ENCODE assay signal across 7 cellular contexts in genomic region chr13:99322297-99323103, GRCh38. TPM values are rescaled to one million over a fixed set of nuclear protein-coding genes. Genes with fewer than 3 reads are reported as not detected.
A peak's percentile ranks its signal among the peaks of the same experiment; 100 is the strongest.
DNase-seq lines count a peak whose midpoint lies in the region; ATAC-seq, FAIRE-seq and TF ChIP-seq lines count a peak whose summit lies in the region.

No MANE protein-coding gene starts in this region.

- H3K4me1 ChIP-seq in GM12878 (ENCODE audit: control insufficient read depth, insufficient read depth, low read length), result peaks cover 53% of the 10 kb centered on the region

- DNase-seq in NOMO-1 treated with DMSO at 0.1 percent for 48 hours (lab: John Stamatoyannopoulos, UW; ENCODE audit: unreplicated experiment) (peak; percentile 92), GM12878 (ENCODE audit: low read depth, low spot score) (peak; percentile 85), posterior vena cava (ENCODE audit: low spot score) (no peak), NCI-H146 (lab: John Stamatoyannopoulos, UW) (no peak)
- DNase-seq in naive thymus-derived CD8-positive, alpha-beta T cell, result peak in 5 of 10 donors; percentile 17 to 42 (median 39)

- H3K79me2 ChIP-seq in GM12878 (ENCODE audit: control insufficient read depth, insufficient read depth, low read length), result peaks cover 6% of the 10 kb centered on the region

- peaks cover 11 to 62% (median 25%) of the 10 kb centered on the region in 3 donors for H3K36me3 Mint-ChIP-seq in naive thymus-derived CD8-positive, alpha-beta T cell

- CTCF ChIA-PET in GM12878 (lab: Yijun Ruan, JAX), result interaction anchor here (0.7 to 2.4 kb wide), 15 partner anchors 10 to 184 kb away, joined by 3 to 14 read pairs (median 4); no protein-coding TSS in a partner anchor

- RAD21 ChIA-PET in GM12878 (lab: Charles Lee; ENCODE audit: unreplicated experiment), result interaction anchor here (1.0 to 5.4 kb wide), 23 partner anchors 11 to 114 kb away, joined by 3 to 56 read pairs (median 6); partner anchors contain the start of gene GPR183

- peak overlapping the region; percentile 16 to 75 (median 54) for H3K4me3 Mint-ChIP-seq in naive thymus-derived CD8-positive, alpha-beta T cell

- H3K9me3 Mint-ChIP-seq in naive thymus-derived CD8-positive, alpha-beta T cell, result no peaks in the 10 kb centered on the region

- no peaks in the 10 kb centered on the region for H3K27me3 ChIP-seq in GM12878 (replicated peaks in 1 of 2; ENCODE audit: control insufficient read depth in 2 of 2, insufficient read depth in 2 of 2, low read length in 1 of 2)

- in situ Hi-C loops in GM12878 (cut with MboI), result no loop called here

- peak overlapping the region; percentile 85 for H3K27ac ChIP-seq in GM12878 (ENCODE audit: control insufficient read depth, insufficient read depth)

- ATAC-seq in GM18858 (IDR thresholded peaks at IDR 0.05; ENCODE audit: unreplicated experiment) (peak; percentile 94), HG02642 (IDR thresholded peaks at IDR 0.05; ENCODE audit: poor library complexity, unreplicated experiment) (peak; percentile 83), GM12878 (peak; percentile 92)
- peak; percentile 70 to 72 for ATAC-seq in naive thymus-derived CD8-positive, alpha-beta T cell

- H3K4me3 ChIP-seq in GM12878, result peak overlapping the region; percentile 49

- no peak for TF ChIP-seq CTCF in GM12878 (IDR thresholded peaks at IDR 0.05 in 2 of 3, conservative IDR thresholded peaks at IDR 0.05 in 1 of 3; ENCODE audit: control insufficient read depth in 2 of 3, extremely low read depth in 1 of 3, insufficient read depth in 1 of 3, low read depth in 3 of 3, low read length in 3 of 3)

- intact Hi-C loops in GM12878 (cut with micrococcal nuclease; ENCODE audit: unreplicated experiment) (loop anchor here (1.0 kb wide), 3 partner anchors 15 to 65 kb away; partner anchors contain the start of gene GPR183), posterior vena cava (cut with DNase I) (no loop called here)

- peak overlapping the region; percentile 1 for H2AFZ ChIP-seq in GM12878 (ENCODE audit: control insufficient read depth, low read depth, low read length)

- peak; percentile 94 for FAIRE-seq in GM12878 (lab: Jason Lieb, UNC)

- peak; percentile 21; the same call in 1 of the 2 replicates for TF ChIP-seq RAD21 in GM12878 (IDR thresholded peaks at IDR 0.05; ENCODE audit: insufficient read depth, low read depth, low read length)

- peak; percentile 55 to 84; a peak in 2 of 4 replicates for TF ChIP-seq EP300 in GM12878 (IDR thresholded peaks at IDR 0.05; ENCODE audit: borderline replicate concordance in 1 of 2, control insufficient read depth in 1 of 2, low read depth in 2 of 2, low read length in 2 of 2)

- peaks cover 31 to 73% (median 61%) of the 10 kb centered on the region in 4 donors for H3K4me1 Mint-ChIP-seq in naive thymus-derived CD8-positive, alpha-beta T cell

- TSS peak; percentile 36 for BruUV-seq in GM12878 (replicated peaks; lab: Mats Ljungman, UMichigan)

- no peaks in the 10 kb centered on the region for H3K27me3 Mint-ChIP-seq in naive thymus-derived CD8-positive, alpha-beta T cell

- no peak for TF ChIP-seq POLR2A in GM12878 (IDR thresholded peaks at IDR 0.05; ENCODE audit: low read depth, low read length)

- H3K36me3 ChIP-seq in GM12878 (ENCODE audit: control insufficient read depth in 2 of 2, insufficient read depth in 2 of 2, low read length in 1 of 2), result no peaks in the 10 kb centered on the region; a peak in 1 of 4 replicates

- peak overlapping the region; percentile 56 for H3K4me2 ChIP-seq in GM12878 (ENCODE audit: control insufficient read depth, insufficient read depth)

- H4K20me1 ChIP-seq in GM12878 (ENCODE audit: control insufficient read depth, insufficient read depth), result no peaks in the 10 kb centered on the region

- peak overlapping the region; percentile 59 for H3K9ac ChIP-seq in GM12878 (ENCODE audit: control insufficient read depth, insufficient read depth, low read length)

- H3K9me3 ChIP-seq in GM12878 (replicated peaks; ENCODE audit: control insufficient read depth, insufficient read depth, low read length), result no peaks in the 10 kb centered on the region

- SMC1A ChIA-PET in GM12878 (lab: Charles Lee; ENCODE audit: uncharacterized antibody, unreplicated experiment), result interaction anchor here (0.7 to 5.8 kb wide), 21 partner anchors 7 to 114 kb away, joined by 3 to 84 read pairs (median 8); partner anchors contain the start of gene GPR183

- 24% methylated on average over 10 of the region's 10 CpGs for WGBS in GM12878 (ENCODE audit: insufficient coverage, insufficient replicate concordance, low lambda C conversion rate, missing lambda C conversion rate)

- peak overlapping the region; percentile 83 to 96 (median 93) for H3K27ac Mint-ChIP-seq in naive thymus-derived CD8-positive, alpha-beta T cell

- POLR2A ChIA-PET in GM12878 (lab: Charles Lee), result interaction anchor here (0.9 to 4.7 kb wide), 11 partner anchors 8 to 54 kb away, joined by 3 to 29 read pairs (median 5); partner anchors contain the start of gene GPR183
- POLR2A ChIA-PET in naive thymus-derived CD8-positive, alpha-beta T cell (lab: Charles Lee), result interaction anchor here (0.6 to 2.2 kb wide), 8 partner anchors 8 to 122 kb away, joined by 3 to 9 read pairs (median 4); no protein-coding TSS in a partner anchor

TF ChIP-seq in GM12878, 131 proteins besides CTCF, POLR2A, EP300 and RAD21 (continues in another document):
- TF ChIP-seq, protein P1, sequence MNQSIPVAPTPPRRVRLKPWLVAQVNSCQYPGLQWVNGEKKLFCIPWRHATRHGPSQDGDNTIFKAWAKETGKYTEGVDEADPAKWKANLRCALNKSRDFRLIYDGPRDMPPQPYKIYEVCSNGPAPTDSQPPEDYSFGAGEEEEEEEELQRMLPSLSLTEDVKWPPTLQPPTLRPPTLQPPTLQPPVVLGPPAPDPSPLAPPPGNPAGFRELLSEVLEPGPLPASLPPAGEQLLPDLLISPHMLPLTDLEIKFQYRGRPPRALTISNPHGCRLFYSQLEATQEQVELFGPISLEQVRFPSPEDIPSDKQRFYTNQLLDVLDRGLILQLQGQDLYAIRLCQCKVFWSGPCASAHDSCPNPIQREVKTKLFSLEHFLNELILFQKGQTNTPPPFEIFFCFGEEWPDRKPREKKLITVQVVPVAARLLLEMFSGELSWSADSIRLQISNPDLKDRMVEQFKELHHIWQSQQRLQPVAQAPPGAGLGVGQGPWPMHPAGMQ (IDR thresholded peaks at IDR 0.05; ENCODE audit: borderline replicate concordance), result no peak
- TF ChIP-seq, protein P2, sequence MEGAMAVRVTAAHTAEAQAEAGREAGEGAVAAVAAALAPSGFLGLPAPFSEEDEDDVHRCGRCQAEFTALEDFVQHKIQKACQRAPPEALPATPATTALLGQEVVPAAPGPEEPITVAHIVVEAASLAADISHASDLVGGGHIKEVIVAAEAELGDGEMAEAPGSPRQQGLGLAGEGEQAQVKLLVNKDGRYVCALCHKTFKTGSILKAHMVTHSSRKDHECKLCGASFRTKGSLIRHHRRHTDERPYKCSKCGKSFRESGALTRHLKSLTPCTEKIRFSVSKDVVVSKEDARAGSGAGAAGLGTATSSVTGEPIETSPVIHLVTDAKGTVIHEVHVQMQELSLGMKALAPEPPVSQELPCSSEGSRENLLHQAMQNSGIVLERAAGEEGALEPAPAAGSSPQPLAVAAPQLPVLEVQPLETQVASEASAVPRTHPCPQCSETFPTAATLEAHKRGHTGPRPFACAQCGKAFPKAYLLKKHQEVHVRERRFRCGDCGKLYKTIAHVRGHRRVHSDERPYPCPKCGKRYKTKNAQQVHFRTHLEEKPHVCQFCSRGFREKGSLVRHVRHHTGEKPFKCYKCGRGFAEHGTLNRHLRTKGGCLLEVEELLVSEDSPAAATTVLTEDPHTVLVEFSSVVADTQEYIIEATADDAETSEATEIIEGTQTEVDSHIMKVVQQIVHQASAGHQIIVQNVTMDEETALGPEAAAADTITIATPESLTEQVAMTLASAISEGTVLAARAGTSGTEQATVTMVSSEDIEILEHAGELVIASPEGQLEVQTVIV (IDR thresholded peaks at IDR 0.05; ENCODE audit: borderline replicate concordance, partially characterized antibody), result no peak
- TF ChIP-seq SMARCA5 (IDR thresholded peaks at IDR 0.05), result peak; percentile 55; the same call in 1 of the 2 replicates
- no peak for TF ChIP-seq PAX8 (IDR thresholded peaks at IDR 0.05)
- peak; percentile 40 for TF ChIP-seq SP1 (IDR thresholded peaks at IDR 0.05; ENCODE audit: low read depth, low read length)
- 0 out of 2 replicates have a peak, but pooled peaks have one; percentile 34 for TF ChIP-seq TCF12 (IDR thresholded peaks at IDR 0.05; ENCODE audit: low read depth, low read length)
- no peak for TF ChIP-seq HDAC6 (IDR thresholded peaks at IDR 0.05; ENCODE audit: unreplicated experiment)
- TF ChIP-seq EED (IDR thresholded peaks at IDR 0.05; ENCODE audit: low read depth), result peak; percentile 92
- TF ChIP-seq JUNB (IDR thresholded peaks at IDR 0.05), result peak; percentile 100
- peak in 1 of 2 experiments; percentile 88; a peak in 1 of 4 replicates for TF ChIP-seq CEBPB (IDR thresholded peaks at IDR 0.05; ENCODE audit: borderline replicate concordance in 1 of 2, low read depth in 2 of 2, low read length in 2 of 2)

RNA-seq across cellular contexts. Expression of gene GPR183, which starts 15.3 kb away (rescaled TPM):
- 568 and 600 TPM in 2 replicates for total RNA-seq in GM12878 (2013; cell fraction: nucleolus; rRNA removed)
- total RNA-seq in GM12878 (2014; rRNA removed), result 200 and 238 TPM in 2 replicates
- total RNA-seq in GM12878 (2014; rRNA removed; fragmentation: Illumina TruSeq; extraction: Trizol), result 224 and 226 TPM in 2 replicates
- 138 TPM in 2 replicates for total RNA-seq in GM12878 (2021)
- 73.1 TPM for polyA plus RNA-seq in GM12878 (2011; ENCODE audit: low read depth)
- 275 and 360 TPM in 2 replicates for polyA plus RNA-seq in GM12878 (2011; rRNA removed)
- 142 and 158 TPM in 2 replicates for polyA plus RNA-seq in GM12878 (2011; cell fraction: cytosol; rRNA removed)
- 78.0 and 100 TPM in 2 replicates for polyA plus RNA-seq in GM12878 (2011; cell fraction: nucleus; rRNA removed)
- 60.7 and 150 TPM in 2 replicates for polyA plus RNA-seq in GM12878 (2012)
- 283 and 347 TPM in 2 replicates for polyA plus RNA-seq in GM12878 (2014; fragmentation: Illumina TruSeq; extraction: Trizol)
- polyA plus RNA-seq in GM12878 (2014; fragmentation: Nextera tagmentation; extraction: Ambion mirVana), result 100 to 1,000 TPM; 333 to 669 TPM
- 112 and 134 TPM in 2 replicates for polyA plus RNA-seq in GM12878 (2014; rRNA removed)
- polyA plus RNA-seq in GM12878 (2016; fragmentation: Nextera tagmentation; extraction: Ambion mirVana), result 100 to 1,000 TPM; 209 to 225 TPM
- polyA minus RNA-seq in GM12878 (2011; rRNA and poly(A)+ RNA removed), result 163 and 244 TPM in 2 replicates
- 51.7 and 55.7 TPM in 2 replicates for polyA minus RNA-seq in GM12878 (2011; cell fraction: cytosol; rRNA and poly(A)+ RNA removed)
- 52.0 and 53.2 TPM in 2 replicates for polyA minus RNA-seq in GM12878 (2011; cell fraction: nucleus; rRNA and poly(A)+ RNA removed)
- total RNA-seq in naive thymus-derived CD8-positive, alpha-beta T cell, result 10 to 100 TPM in 1 of 2 experiments, 1 to 10 TPM in 1; 8.4 to 10.4 TPM
- 10 to 100 TPM in 2 of 3 donors, 1 to 10 TPM in 1; 9.2 to 35.5 (median 13.1) TPM for polyA plus RNA-seq in naive thymus-derived CD8-positive, alpha-beta T cell
- 10 to 100 TPM; 12.1 to 14.7 TPM for total RNA-seq in posterior vena cava

Comparison
In these comparisons a context has a peak if more than half of its experiments do, and no peak if none do; other contexts are left out.
1. DNase-seq: peak in NOMO-1 treated with DMSO at 0.1 percent for 48 hours (single experiment) and GM12878 (single experiment); none in posterior vena cava (single experiment) and NCI-H146 (single experiment).
2. RNA of gene GPR183, which starts 15.3 kb away (total RNA-seq): 138 to 600 TPM in GM12878; 12.1 to 14.7 TPM in posterior vena cava and 8.4 to 10.4 TPM in naive thymus-derived CD8-positive, alpha-beta T cell; every median in the first group is over 4 times any median in the second.
3. Peak in every context shown above with its lines, with median percentiles within 50 percentile points of each other: ATAC-seq.